Comparison of ENCODE assay signal across 28 cellular contexts in genomic region chr2:226560325-226560724, GRCh38.
"Had no signal": no experiment of that assay in that cellular context is flagged by ENCODE, and none has a peak within 500 bp of the region (broad histone marks: within the 10 kb centered on the region; RNA-seq: fewer than 3 reads in every experiment).

No MANE protein-coding gene starts in this region.

- FAIRE-seq: endometrium, endothelial cell of umbilical vein had no signal

- H3K27ac Mint-ChIP-seq: activated CD4-positive, alpha-beta memory T cell treated with anti-CD3 and anti-CD28 coated beads, Interleukin-2, amount 10 ng/mL, durations not matched to agents 7 days and 5 days; activated CD4-positive, alpha-beta T cell treated with anti-CD3 and anti-CD28 coated beads for 36 hours; activated CD4-positive, alpha-beta T cell treated with anti-CD3 and anti-CD28 coated beads, Interleukin-2, amount 10 ng/mL, durations not matched to agents 24 days and 14 days; activated naive CD4-positive, alpha-beta T cell treated with anti-CD3 and anti-CD28 coated beads, Interleukin-2, amount 10 ng/mL, durations not matched to agents 7 days and 5 days; activated naive CD8-positive, alpha-beta T cell; activated T-cell treated with anti-CD3 and anti-CD28 coated beads, Interleukin-2, amount 50 U/mL, for 24 hours; activated T-cell treated with anti-CD3 and anti-CD28 coated beads, Interleukin-2, amount 50 U/mL, for 72 hours had no signal

- H3K4me1 ChIP-seq: body of pancreas, colonic mucosa, esophagus squamous epithelium, gastroesophageal sphincter had no signal

- H3K36me3 ChIP-seq: cardiac muscle cell, colonic mucosa, esophagus squamous epithelium, gastroesophageal sphincter had no signal

- H3K9me3 ChIP-seq: body of pancreas, colonic mucosa, esophagus squamous epithelium, gastroesophageal sphincter had no signal

- DNase-seq: activated CD4-positive, alpha-beta memory T cell treated with anti-CD3 and anti-CD28 coated beads, Interleukin-2, amount 10 ng/mL, durations not matched to agents 7 days and 5 days; activated CD4-positive, alpha-beta T cell treated with anti-CD3 and anti-CD28 coated beads for 36 hours; activated CD4-positive, alpha-beta T cell treated with anti-CD3 and anti-CD28 coated beads, Interleukin-2, amount 10 ng/mL, durations not matched to agents 24 days and 14 days; activated CD4-positive, CD25-positive, alpha-beta regulatory T cell; activated CD4-positive, CD25-positive, alpha-beta regulatory T cell treated with anti-CD3 and anti-CD28 coated beads, Interleukin-2, amount 50 U/mL, for 72 hours; activated CD8-positive, alpha-beta memory T cell treated with anti-CD3 and anti-CD28 coated beads, Interleukin-2, amount 50 U/mL, for 48 hours; activated gamma-delta T cell; activated naive CD4-positive, alpha-beta T cell; activated naive CD4-positive, alpha-beta T cell treated with anti-CD3 and anti-CD28 coated beads, Interleukin-2, amount 10 ng/mL, durations not matched to agents 7 days and 5 days; activated T-cell treated with anti-CD3 and anti-CD28 coated beads for 4 hours; activated T-cell treated with anti-CD3 and anti-CD28 coated beads, Interleukin-2, amount 50 U/mL, for 24 hours; activated T-cell treated with anti-CD3 and anti-CD28 coated beads, Interleukin-2, amount 50 U/mL, for 72 hours; amniotic stem cell; aorta; body of pancreas; central memory CD4-positive, alpha-beta T cell; cerebellar nuclear complex; colonic mucosa; effector CD8-positive, alpha-beta T cell; esophagus squamous epithelium; foreskin melanocyte; T-helper 2 cell had no signal

- H3K4me3 Mint-ChIP-seq: activated CD4-positive, alpha-beta memory T cell treated with anti-CD3 and anti-CD28 coated beads, Interleukin-2, amount 10 ng/mL, durations not matched to agents 7 days and 5 days; activated CD4-positive, alpha-beta T cell treated with anti-CD3 and anti-CD28 coated beads for 36 hours; activated CD4-positive, alpha-beta T cell treated with anti-CD3 and anti-CD28 coated beads, Interleukin-2, amount 10 ng/mL, durations not matched to agents 24 days and 14 days; activated naive CD4-positive, alpha-beta T cell treated with anti-CD3 and anti-CD28 coated beads, Interleukin-2, amount 10 ng/mL, durations not matched to agents 7 days and 5 days; activated naive CD8-positive, alpha-beta T cell; activated T-cell treated with anti-CD3 and anti-CD28 coated beads, Interleukin-2, amount 50 U/mL, for 24 hours; activated T-cell treated with anti-CD3 and anti-CD28 coated beads, Interleukin-2, amount 50 U/mL, for 72 hours had no signal

- H3K4me3 ChIP-seq: body of pancreas, cardiac muscle cell, colonic mucosa, esophagus squamous epithelium, gastroesophageal sphincter had no signal

- H3K9me3 Mint-ChIP-seq: activated CD4-positive, alpha-beta memory T cell treated with anti-CD3 and anti-CD28 coated beads, Interleukin-2, amount 10 ng/mL, durations not matched to agents 7 days and 5 days; activated CD4-positive, alpha-beta T cell treated with anti-CD3 and anti-CD28 coated beads, Interleukin-2, amount 10 ng/mL, durations not matched to agents 24 days and 14 days; activated naive CD4-positive, alpha-beta T cell treated with anti-CD3 and anti-CD28 coated beads, Interleukin-2, amount 10 ng/mL, durations not matched to agents 7 days and 5 days; activated T-cell treated with anti-CD3 and anti-CD28 coated beads, Interleukin-2, amount 50 U/mL, for 24 hours; activated T-cell treated with anti-CD3 and anti-CD28 coated beads, Interleukin-2, amount 50 U/mL, for 72 hours had no signal

- H3K27ac ChIP-seq: body of pancreas, cardiac muscle cell, colonic mucosa, epithelial cell of prostate, esophagus squamous epithelium, gastroesophageal sphincter had no signal

- H3K4me1 Mint-ChIP-seq: activated CD4-positive, alpha-beta memory T cell treated with anti-CD3 and anti-CD28 coated beads, Interleukin-2, amount 10 ng/mL, durations not matched to agents 7 days and 5 days; activated CD4-positive, alpha-beta T cell treated with anti-CD3 and anti-CD28 coated beads for 36 hours; activated CD4-positive, alpha-beta T cell treated with anti-CD3 and anti-CD28 coated beads, Interleukin-2, amount 10 ng/mL, durations not matched to agents 24 days and 14 days; activated naive CD4-positive, alpha-beta T cell treated with anti-CD3 and anti-CD28 coated beads, Interleukin-2, amount 10 ng/mL, durations not matched to agents 7 days and 5 days had no signal

- ATAC-seq: activated CD4-positive, alpha-beta T cell treated with anti-CD3 and anti-CD28 coated beads for 36 hours; activated T-cell treated with anti-CD3 and anti-CD28 coated beads, Interleukin-2, amount 50 U/mL, for 72 hours; body of pancreas; gastroesophageal sphincter had no signal

- H3K36me3 Mint-ChIP-seq: activated naive CD4-positive, alpha-beta T cell treated with anti-CD3 and anti-CD28 coated beads, Interleukin-2, amount 10 ng/mL, durations not matched to agents 7 days and 5 days; activated naive CD8-positive, alpha-beta T cell had no signal

- H3K27me3 ChIP-seq: body of pancreas, cardiac muscle cell, colonic mucosa, esophagus squamous epithelium, gastroesophageal sphincter had no signal
